ENCODE assay signal across 8 cellular contexts in the genomic region with DNA sequence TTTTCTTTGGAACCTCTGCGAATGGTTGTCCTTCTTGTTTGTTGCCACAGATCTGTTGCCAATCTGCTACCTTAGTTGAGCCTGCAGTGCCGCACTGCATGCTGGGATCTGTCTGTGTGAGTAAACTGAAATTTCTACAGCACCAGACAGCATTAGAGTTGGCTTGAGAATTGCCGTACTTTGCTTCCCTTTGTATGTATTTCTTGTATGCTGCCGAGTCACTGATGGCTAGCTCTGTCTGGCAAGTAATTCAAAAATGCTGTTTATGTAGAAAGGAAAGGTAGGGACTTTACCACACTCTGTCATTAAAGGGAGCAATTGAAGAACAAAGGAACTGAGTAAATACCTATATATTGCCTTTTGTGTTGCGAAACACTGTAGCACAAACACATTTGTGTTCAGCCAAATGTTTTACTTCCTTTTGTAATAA.
DNase-seq lines count a peak whose midpoint lies in the region; TF ChIP-seq lines count a peak whose summit lies in the region.

No MANE protein-coding gene starts in this region.

- H3K4me1 ChIP-seq in muscle layer of colon (ENCODE audit: insufficient read depth, low read length), result peaks cover 5% of the 10 kb centered on the region

- TF ChIP-seq CTCF in AG09309 (IDR thresholded peaks at IDR 0.05; ENCODE audit: control insufficient read depth, insufficient read depth, low read depth, low read length, missing control alignments) (no peak), GM13976 (IDR thresholded peaks at IDR 0.05; ENCODE audit: borderline replicate concordance, control extremely low read depth, extremely low read depth, insufficient read depth, missing control alignments) (no peak)

- no peaks in the 10 kb centered on the region for H3K9me3 ChIP-seq in muscle layer of colon (ENCODE audit: low read length)

- no peak overlapping the region; the same call in 1 of the 2 replicates for H3K4me3 ChIP-seq in AG09309 (ENCODE audit: control insufficient read depth, low read depth, low read length)
- peak overlapping the region in 1 of 2 donors; percentile 30 for H3K4me3 ChIP-seq in muscle layer of colon (ENCODE audit: low read depth in 1 of 2, low read length in 2 of 2)

- no peaks in the 10 kb centered on the region for H3K36me3 ChIP-seq in muscle layer of colon (ENCODE audit: insufficient read depth, low read length)

- H3K27ac ChIP-seq in muscle layer of colon (ENCODE audit: low read depth, low read length), result no peak overlapping the region

- in situ Hi-C loops in GM13976 (cut with MboI; ENCODE audit: low sequenced_read_pairs, unreplicated experiment), result no loop called here

- no peaks in the 10 kb centered on the region for H3K27me3 ChIP-seq in muscle layer of colon (ENCODE audit: control insufficient read depth in 1 of 2, insufficient read depth in 2 of 2, low read length in 2 of 2)

- peak overlapping the region; percentile 2 for H3K9ac ChIP-seq in muscle layer of colon (ENCODE audit: low read length)

- DNase-seq in AG09309 (ENCODE audit: low read depth), result peak; percentile 39
- peak; percentile 43 for DNase-seq in NCI-H2081 treated with DMSO at 0.1 percent for 48 hours (lab: John Stamatoyannopoulos, UW)
- peak; percentile 79 to 87 for DNase-seq in dermis microvascular lymphatic vessel endothelial cell (ENCODE audit: low read depth in 2 of 2)
- no peak for DNase-seq in DMS79 treated with DMSO at 0.1 percent for 48 hours (lab: John Stamatoyannopoulos, UW)
- DNase-seq in GDM1 (lab: John Stamatoyannopoulos, UW), result no peak
- no peak for DNase-seq in GM13976 (ENCODE audit: low spot score)
- DNase-seq in NCI-H510A (lab: John Stamatoyannopoulos, UW), result no peak

Comparison
In these comparisons a context has a peak if more than half of its experiments do, and no peak if none do; other contexts are left out.
1. DNase-seq: peak in AG09309 (single experiment), NCI-H2081 treated with DMSO at 0.1 percent for 48 hours (single experiment) and dermis microvascular lymphatic vessel endothelial cell (2 of 2); none in DMS79 treated with DMSO at 0.1 percent for 48 hours (single experiment), GDM1 (single experiment), GM13976 (single experiment) and NCI-H510A (single experiment).